17 cellular contexts compared by ENCODE assay signal in genomic region chr16:20410153-20410723, GRCh38. TPM values are rescaled to one million over a fixed set of nuclear protein-coding genes. Genes with fewer than 3 reads are reported as not detected.
A peak's percentile ranks its signal among the peaks of the same experiment; 100 is the strongest.
DNase-seq lines count a peak whose midpoint lies in the region; ATAC-seq, FAIRE-seq and TF ChIP-seq lines count a peak whose summit lies in the region.
"Had no signal": no experiment of that assay in that cellular context is flagged by ENCODE, and none has a peak within 500 bp of the region (broad histone marks: within the 10 kb centered on the region; RNA-seq: fewer than 3 reads in every experiment).

No MANE protein-coding gene starts in this region.

- intact Hi-C loops in K562 (cut with micrococcal nuclease), result no loop called here

- POLR2A ChIA-PET in SK-N-SH (lab: Yijun Ruan, JAX) (no interaction called here), K562 (lab: Yijun Ruan, JAX) (interaction anchor here (0.6 kb wide), 1 partner anchor 23 kb away, joined by 3 read pairs; no protein-coding TSS in a partner anchor)

- no peaks in the 10 kb centered on the region for H3K9me1 ChIP-seq in K562 (ENCODE audit: control insufficient read depth, insufficient read depth, low read length)

- no peak for TF ChIP-seq POLR2A in K562 (conservative IDR thresholded peaks at IDR 0.05)
- TF ChIP-seq POLR2A in tibial nerve (IDR thresholded peaks at IDR 0.05), result no peak
- TF ChIP-seq POLR2A in erythroblast (IDR thresholded peaks at IDR 0.05; ENCODE audit: low read length), result no peak

- no peak for TF ChIP-seq CTCF in SK-N-SH (IDR thresholded peaks at IDR 0.05)
- no peak for TF ChIP-seq CTCF in K562 (IDR thresholded peaks at IDR 0.05 in 2 of 3, conservative IDR thresholded peaks at IDR 0.05 in 1 of 3; ENCODE audit: insufficient read depth in 2 of 3, low read depth in 1 of 3, low read length in 3 of 3)
- TF ChIP-seq CTCF in tibial nerve (IDR thresholded peaks at IDR 0.05), result no peak

- no peak overlapping the region for H3K27ac ChIP-seq in SK-N-SH (ENCODE audit: low read depth in 2 of 2, low read length in 1 of 2)
- H3K27ac ChIP-seq in K562 (ENCODE audit: extremely low read depth, low read depth, low read length), result no peak overlapping the region
- peak overlapping the region in 3 of 4 donors; percentile 59 to 82 (median 64) for H3K27ac ChIP-seq in tibial nerve

- no peaks in the 10 kb centered on the region for H3K9me3 ChIP-seq in SK-N-SH
- no peaks in the 10 kb centered on the region for H3K9me3 ChIP-seq in K562 (replicated peaks; ENCODE audit: control insufficient read depth, insufficient read depth, low read depth, low read length)
- peaks cover 0 to 4% (median 0%) of the 10 kb centered on the region in 4 donors for H3K9me3 ChIP-seq in tibial nerve

- in situ Hi-C loops in K562 (cut with MboI), result no loop called here

- BruUV-seq in K562 (replicated peaks; lab: Mats Ljungman, UMichigan), result no TSS peak

- H3K79me2 ChIP-seq in SK-N-SH (ENCODE audit: insufficient read depth) (no peaks in the 10 kb centered on the region), K562 (ENCODE audit: control insufficient read depth, insufficient read depth, low read length) (no peaks in the 10 kb centered on the region)

- H3K4me2 ChIP-seq in SK-N-SH (no peak overlapping the region), K562 (ENCODE audit: insufficient read depth, low read length) (no peak overlapping the region)

- H3K4me1 ChIP-seq in SK-N-SH (ENCODE audit: control insufficient read depth in 1 of 2, insufficient read depth in 2 of 2, low read depth in 1 of 2, low read length in 1 of 2) (no peaks in the 10 kb centered on the region), K562 (replicated peaks in 1 of 2; ENCODE audit: control insufficient read depth in 2 of 2, insufficient read depth in 2 of 2, low read length in 2 of 2) (no peaks in the 10 kb centered on the region; a peak in 1 of 5 replicates), tibial nerve (no peaks in the 10 kb centered on the region)

- DNase-seq in SK-N-SH, result no peak
- no peak for DNase-seq in K562 (ENCODE audit: extremely low read depth in 1 of 4, low spot score in 3 of 4)
- DNase-seq in tibial nerve (ENCODE audit: low spot score in 2 of 2), result no peak
- DNase-seq in NCI-H526 treated with DMSO at 0.1 percent for 48 hours (lab: John Stamatoyannopoulos, UW), result no peak
- DNase-seq in activated CD4-positive, alpha-beta T cell treated with anti-CD3 and anti-CD28 coated beads for 48 hours, result no peak
- no peak for DNase-seq in erythroblast (lab: John Stamatoyannopoulos, UW)
- DNase-seq: activated T-cell treated with anti-CD3 and anti-CD28 coated beads, Interleukin-2, amount 50 U/mL, for 24 hours; foreskin melanocyte; right cardiac atrium had no signal

- H3K9ac ChIP-seq in SK-N-SH (no peak overlapping the region), K562 (ENCODE audit: insufficient read depth in 1 of 2, low read depth in 2 of 2, low read length in 2 of 2) (no peak overlapping the region)

- peaks cover 8% of the 10 kb centered on the region for H3F3A ChIP-seq in SK-N-SH (replicated peaks; ENCODE audit: insufficient read depth)

- TF ChIP-seq RAD21 in SK-N-SH (IDR thresholded peaks at IDR 0.05; ENCODE audit: low read length) (no peak), K562 (CRISPR knock-in tag; conservative IDR thresholded peaks at IDR 0.05 in 1 of 2, IDR thresholded peaks at IDR 0.05 in 1 of 2) (no peak)

- ATAC-seq in SK-N-SH treated with all-trans-retinoic acid at 6 μM for 48 hours (no peak), HG03135 (IDR thresholded peaks at IDR 0.05; ENCODE audit: unreplicated experiment) (peak; percentile 81), K562 (no peak)
- ATAC-seq: HCT116 had no signal

- CTCF ChIA-PET in SK-N-SH (lab: Yijun Ruan, JAX), result interaction anchor here (1.0 kb wide), 1 partner anchor 24 kb away, joined by 4 read pairs; no protein-coding TSS in a partner anchor
- CTCF ChIA-PET in K562 (lab: Yijun Ruan, JAX; ENCODE audit: low intra/inter-chr PET ratio), result no interaction called here

- H2AFZ ChIP-seq in SK-N-SH (ENCODE audit: low read depth) (0 out of 2 replicates have a peak overlapping the region, but pooled peaks have one; percentile 48), K562 (ENCODE audit: low read depth, low read length) (no peak overlapping the region; the same call in 1 of the 2 replicates)

- TF ChIP-seq EP300 in SK-N-SH (IDR thresholded peaks at IDR 0.05; ENCODE audit: borderline replicate concordance in 1 of 2, low read depth in 1 of 2, low read length in 1 of 2) (no peak), K562 (IDR thresholded peaks at IDR 0.05; ENCODE audit: low read length) (no peak), tibial nerve (IDR thresholded peaks at IDR 0.05) (no peak)

- H3K27me3 ChIP-seq in SK-N-SH (ENCODE audit: insufficient read depth) (no peaks in the 10 kb centered on the region), K562 (ENCODE audit: control insufficient read depth in 2 of 2, insufficient read depth in 2 of 2, low read length in 2 of 2) (peaks cover 2 to 6% of the 10 kb centered on the region in 2 experiments; a peak in 3 of 5 replicates), tibial nerve (no peaks in the 10 kb centered on the region)

- 53% methylated on average over 5 of the region's 6 CpGs for WGBS in SK-N-SH (ENCODE audit: low lambda C conversion rate)
- WGBS in K562 (ENCODE audit: insufficient coverage, low coverage, missing lambda C conversion rate), result 17% methylated on average over 6 of the region's 6 CpGs
- 60 to 75% methylated on average over 6 of the region's 6 CpGs for WGBS in tibial nerve, 2 donors

- H3K36me3 ChIP-seq in SK-N-SH (replicated peaks in 1 of 2; ENCODE audit: control insufficient read depth in 1 of 2, insufficient read depth in 2 of 2, low read length in 1 of 2), result no peaks in the 10 kb centered on the region
- no peaks in the 10 kb centered on the region for H3K36me3 ChIP-seq in K562 (ENCODE audit: control insufficient read depth, insufficient read depth, low read length)
- H3K36me3 ChIP-seq in tibial nerve, result no peaks in the 10 kb centered on the region

- H3K9me2 ChIP-seq in SK-N-SH, result no peaks in the 10 kb centered on the region

- H3K4me3 ChIP-seq in SK-N-SH (ENCODE audit: low read depth in 2 of 2, low read length in 1 of 2), result no peak overlapping the region
- no peak overlapping the region for H3K4me3 ChIP-seq in K562
- H3K4me3 ChIP-seq in tibial nerve, result peak overlapping the region in 1 of 4 donors; percentile 6

- H4K20me1 ChIP-seq in SK-N-SH (ENCODE audit: insufficient read depth), result no peaks in the 10 kb centered on the region
- no peaks in the 10 kb centered on the region for H4K20me1 ChIP-seq in K562 (replicated peaks; ENCODE audit: control insufficient read depth, insufficient read depth, low read length)

- FAIRE-seq in K562 (lab: Jason Lieb, UNC), result no peak
- FAIRE-seq: A204.1 had no signal

RNA-seq across cellular contexts. Expression of gene ACSM5, which starts 0.9 kb away (rescaled TPM):
- polyA plus RNA-seq in SK-N-SH (2012; rRNA removed) (not detected in 2 replicates), K562 (2011; rRNA removed) (not detected in 2 replicates), K562 (2014; fragmentation: Illumina TruSeq; extraction: Trizol) (not detected in 2 replicates), K562 (2014; fragmentation: Nextera tagmentation; extraction: Ambion mirVana) (not detected), K562 (2014; rRNA removed) (not detected in 2 replicates)
- polyA plus RNA-seq in SK-N-SH (2012; cell fraction: cytosol; rRNA removed), result 0.03 and 0.06 TPM in 2 replicates
- polyA plus RNA-seq in SK-N-SH (2012; cell fraction: nucleus; rRNA removed), result 0.13 and 0.15 TPM in 2 replicates
- total RNA-seq in K562 (2011; cell fraction: chromatin; rRNA removed; ENCODE audit: low replicate concordance), result not detected in 2 replicates
- not detected in 2 replicates for total RNA-seq in K562 (2011; cell fraction: nucleolus; rRNA removed)
- total RNA-seq in K562 (2011; cell fraction: nucleoplasm; rRNA removed), result not detected in 2 replicates
- total RNA-seq in K562 (2014; rRNA removed) (not detected in 2 replicates), K562 (2014; rRNA removed; fragmentation: Illumina TruSeq; extraction: Trizol) (not detected in 2 replicates), K562 (2015; rRNA removed; fragmentation: Illumina TruSeq; extraction: Trizol) (not detected in 2 replicates), K562 (2021) (not detected in 2 replicates), tibial nerve (10 to 100 TPM; 10.5 to 25.1 (median 20.2) TPM)
- not detected in 2 replicates for polyA plus RNA-seq in K562 (2011; cell fraction: cytosol; rRNA removed)
- not detected in 2 replicates for polyA plus RNA-seq in K562 (2011; cell fraction: nucleus; rRNA removed)
- polyA plus RNA-seq in K562 (2012), result 0.18 TPM in 1 of 2 replicates, not detected in the other
- polyA minus RNA-seq in K562 (2011; rRNA and poly(A)+ RNA removed), result not detected in 2 replicates
- not detected in 2 replicates for polyA minus RNA-seq in K562 (2011; cell fraction: cytosol; rRNA and poly(A)+ RNA removed)
- not detected in 2 replicates for polyA minus RNA-seq in K562 (2011; cell fraction: nucleus; rRNA and poly(A)+ RNA removed)
- total RNA-seq: NCI-H460 had no signal
- polyA plus RNA-seq: IgD-negative memory B cell had no signal

RNA-seq across cellular contexts. Expression of gene PDILT, which starts 5.7 kb away (rescaled TPM):
- not detected in 2 replicates for polyA plus RNA-seq in SK-N-SH (2012; rRNA removed)
- polyA plus RNA-seq in SK-N-SH (2012; cell fraction: cytosol; rRNA removed), result not detected in 2 replicates
- 0.02 TPM in 1 of 2 replicates, not detected in the other for polyA plus RNA-seq in SK-N-SH (2012; cell fraction: nucleus; rRNA removed)
- total RNA-seq in K562 (2011; cell fraction: chromatin; rRNA removed; ENCODE audit: low replicate concordance), result not detected in 2 replicates
- not detected in 2 replicates for total RNA-seq in K562 (2011; cell fraction: nucleolus; rRNA removed)
- total RNA-seq in K562 (2011; cell fraction: nucleoplasm; rRNA removed), result not detected in 2 replicates
- total RNA-seq in K562 (2014; rRNA removed), result not detected in 2 replicates
- total RNA-seq in K562 (2014; rRNA removed; fragmentation: Illumina TruSeq; extraction: Trizol), result not detected in 2 replicates
- total RNA-seq in K562 (2015; rRNA removed; fragmentation: Illumina TruSeq; extraction: Trizol), result not detected in 2 replicates
- not detected in 2 replicates for total RNA-seq in K562 (2021)
- not detected in 2 replicates for polyA plus RNA-seq in K562 (2011; rRNA removed)
- not detected in 2 replicates for polyA plus RNA-seq in K562 (2011; cell fraction: cytosol; rRNA removed)
- not detected in 2 replicates for polyA plus RNA-seq in K562 (2011; cell fraction: nucleus; rRNA removed)
- polyA plus RNA-seq in K562 (2012), result not detected in 2 replicates
- not detected in 2 replicates for polyA plus RNA-seq in K562 (2014; fragmentation: Illumina TruSeq; extraction: Trizol)
- polyA plus RNA-seq in K562 (2014; fragmentation: Nextera tagmentation; extraction: Ambion mirVana), result not detected
- not detected in 2 replicates for polyA plus RNA-seq in K562 (2014; rRNA removed)
- not detected in 2 replicates for polyA minus RNA-seq in K562 (2011; rRNA and poly(A)+ RNA removed)
- polyA minus RNA-seq in K562 (2011; cell fraction: cytosol; rRNA and poly(A)+ RNA removed), result not detected in 2 replicates
- polyA minus RNA-seq in K562 (2011; cell fraction: nucleus; rRNA and poly(A)+ RNA removed), result not detected in 2 replicates
- not detected for total RNA-seq in tibial nerve
- total RNA-seq: cardiac septum, mesenteric fat pad, NCI-H460, right cardiac atrium had no signal
- polyA plus RNA-seq: IgD-negative memory B cell, right cardiac atrium had no signal

RNA-seq across cellular contexts. Expression of gene ACSM2A, which starts 41.1 kb away (rescaled TPM):
- polyA plus RNA-seq in SK-N-SH (2012; rRNA removed) (not detected in 2 replicates), K562 (2011; rRNA removed) (not detected in 2 replicates), K562 (2014; fragmentation: Illumina TruSeq; extraction: Trizol) (not detected in 2 replicates), K562 (2014; fragmentation: Nextera tagmentation; extraction: Ambion mirVana) (not detected), K562 (2014; rRNA removed) (not detected in 2 replicates)
- not detected in 2 replicates for polyA plus RNA-seq in SK-N-SH (2012; cell fraction: cytosol; rRNA removed)
- polyA plus RNA-seq in SK-N-SH (2012; cell fraction: nucleus; rRNA removed), result not detected in 2 replicates
- total RNA-seq in K562 (2011; cell fraction: chromatin; rRNA removed; ENCODE audit: low replicate concordance), result not detected in 2 replicates
- total RNA-seq in K562 (2011; cell fraction: nucleolus; rRNA removed), result not detected in 2 replicates
- not detected in 2 replicates for total RNA-seq in K562 (2011; cell fraction: nucleoplasm; rRNA removed)
- total RNA-seq in K562 (2014; rRNA removed) (not detected in 2 replicates), K562 (2014; rRNA removed; fragmentation: Illumina TruSeq; extraction: Trizol) (not detected in 2 replicates), K562 (2015; rRNA removed; fragmentation: Illumina TruSeq; extraction: Trizol) (not detected in 2 replicates), K562 (2021) (0.09 and 0.13 TPM in 2 replicates), tibial nerve (not detected)
- polyA plus RNA-seq in K562 (2011; cell fraction: cytosol; rRNA removed), result not detected in 2 replicates
- not detected in 2 replicates for polyA plus RNA-seq in K562 (2011; cell fraction: nucleus; rRNA removed)
- polyA plus RNA-seq in K562 (2012), result not detected in 2 replicates
- polyA minus RNA-seq in K562 (2011; rRNA and poly(A)+ RNA removed), result not detected in 2 replicates
- polyA minus RNA-seq in K562 (2011; cell fraction: cytosol; rRNA and poly(A)+ RNA removed), result not detected in 2 replicates
- polyA minus RNA-seq in K562 (2011; cell fraction: nucleus; rRNA and poly(A)+ RNA removed), result not detected in 2 replicates
- total RNA-seq: cardiac septum, mesenteric fat pad, NCI-H460, right cardiac atrium had no signal
- polyA plus RNA-seq: IgD-negative memory B cell, right cardiac atrium had no signal

RNA-seq across cellular contexts. Expression of gene UMOD, which starts 57.7 kb away (rescaled TPM):
- polyA plus RNA-seq in SK-N-SH (2012; rRNA removed) (not detected in 2 replicates), K562 (2011; rRNA removed) (not detected in 2 replicates), K562 (2014; fragmentation: Illumina TruSeq; extraction: Trizol) (not detected in 2 replicates), K562 (2014; fragmentation: Nextera tagmentation; extraction: Ambion mirVana) (not detected), K562 (2014; rRNA removed) (not detected in 2 replicates)
- polyA plus RNA-seq in SK-N-SH (2012; cell fraction: cytosol; rRNA removed), result not detected in 2 replicates
- polyA plus RNA-seq in SK-N-SH (2012; cell fraction: nucleus; rRNA removed), result not detected in 2 replicates
- not detected in 2 replicates for total RNA-seq in K562 (2011; cell fraction: chromatin; rRNA removed; ENCODE audit: low replicate concordance)
- total RNA-seq in K562 (2011; cell fraction: nucleolus; rRNA removed), result not detected in 2 replicates
- not detected in 2 replicates for total RNA-seq in K562 (2011; cell fraction: nucleoplasm; rRNA removed)
- total RNA-seq in K562 (2014; rRNA removed) (not detected in 2 replicates), K562 (2014; rRNA removed; fragmentation: Illumina TruSeq; extraction: Trizol) (not detected in 2 replicates), K562 (2015; rRNA removed; fragmentation: Illumina TruSeq; extraction: Trizol) (not detected in 2 replicates), K562 (2021) (not detected in 2 replicates), tibial nerve (not detected)
- not detected in 2 replicates for polyA plus RNA-seq in K562 (2011; cell fraction: cytosol; rRNA removed)
- polyA plus RNA-seq in K562 (2011; cell fraction: nucleus; rRNA removed), result not detected in 2 replicates
- polyA plus RNA-seq in K562 (2012), result not detected in 2 replicates
- polyA minus RNA-seq in K562 (2011; rRNA and poly(A)+ RNA removed), result not detected in 2 replicates
- not detected in 2 replicates for polyA minus RNA-seq in K562 (2011; cell fraction: cytosol; rRNA and poly(A)+ RNA removed)
- polyA minus RNA-seq in K562 (2011; cell fraction: nucleus; rRNA and poly(A)+ RNA removed), result not detected in 2 replicates
- total RNA-seq: cardiac septum, mesenteric fat pad, NCI-H460, right cardiac atrium had no signal
- polyA plus RNA-seq: IgD-negative memory B cell, right cardiac atrium had no signal

Comparison
In these comparisons a context has a peak if more than half of its experiments do, and no peak if none do; other contexts are left out.
1. H3K27ac ChIP-seq: peak in tibial nerve (3 of 4); none in SK-N-SH (0 of 2) and K562 (single experiment).
2. RNA of gene ACSM5, which starts 0.9 kb away (total RNA-seq): 10.5 to 25.1 TPM in tibial nerve; not detected in K562; every median in the first group is over 4 times any median in the second.